8 cellular contexts compared by ENCODE assay signal in genomic region chr19:6976197-6976596, GRCh38. TPM values are rescaled to one million over a fixed set of nuclear protein-coding genes. Genes with fewer than 3 reads are reported as not detected.
"Had no signal": no experiment of that assay in that cellular context is flagged by ENCODE, and none has a peak within 500 bp of the region (broad histone marks: within the 10 kb centered on the region; RNA-seq: fewer than 3 reads in every experiment).

No MANE protein-coding gene starts in this region.

- FAIRE-seq: G401.6, GM12891, GM12892, GM18507, GM19239 had no signal

- DNase-seq: GDM1, GF-D8 had no signal

RNA-seq across cellular contexts. Expression of gene MBD3L2B, which starts 45.0 kb away (rescaled TPM):
- total RNA-seq: G401 had no signal

RNA-seq across cellular contexts. Expression of gene MBD3L5, which starts 54.2 kb away (rescaled TPM):
- total RNA-seq: G401 had no signal
